ENCODE assay signal across 19 cellular contexts in the genomic region with DNA sequence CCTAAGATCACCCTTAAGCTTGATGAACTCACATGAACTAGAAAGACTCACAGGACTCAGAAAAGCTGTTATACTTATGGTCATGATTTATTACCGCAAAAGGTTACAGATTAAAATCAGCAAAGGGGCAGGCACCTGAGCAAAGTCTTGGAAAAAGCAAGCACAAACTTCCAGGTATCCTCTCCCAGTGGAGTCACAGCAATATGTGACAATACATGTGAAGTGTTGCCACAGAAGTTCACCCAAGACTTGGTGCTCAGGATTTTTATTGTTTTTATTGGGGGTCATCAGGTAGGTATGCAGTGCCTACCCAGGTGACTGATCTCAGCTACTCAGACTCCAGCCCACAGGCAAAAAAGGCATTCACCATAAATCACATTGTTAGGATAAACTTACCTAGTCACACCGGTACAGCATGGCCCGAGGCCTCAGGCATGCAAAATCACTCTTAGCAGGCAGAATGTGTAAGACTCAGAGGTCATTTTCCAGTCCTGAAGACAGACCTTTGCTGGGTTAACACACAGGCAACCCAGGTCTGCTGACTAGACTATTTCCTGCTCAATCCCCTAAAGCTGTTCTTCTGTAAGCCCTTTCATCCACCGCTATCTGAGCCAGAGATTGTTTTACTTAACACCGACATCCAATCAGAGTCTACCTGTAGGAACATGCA. TPM values are rescaled to one million over a fixed set of nuclear protein-coding genes. Genes with fewer than 3 reads are reported as not detected.
A peak's percentile ranks its signal among the peaks of the same experiment; 100 is the strongest.
DNase-seq lines count a peak whose midpoint lies in the region; ATAC-seq and TF ChIP-seq lines count a peak whose summit lies in the region.
"Had no signal": no experiment of that assay in that cellular context is flagged by ENCODE, and none has a peak within 500 bp of the region (broad histone marks: within the 10 kb centered on the region; RNA-seq: fewer than 3 reads in every experiment).

No MANE protein-coding gene starts in this region.

- no peaks in the 10 kb centered on the region for H3K9me2 ChIP-seq in PC-3 (replicated peaks; ENCODE audit: low read length)

- H3K4me1 ChIP-seq in PC-3 (ENCODE audit: insufficient read depth, low read length) (peaks cover 37% of the 10 kb centered on the region), gastrocnemius medialis (no peaks in the 10 kb centered on the region)
- H3K4me1 ChIP-seq: left ventricle myocardium inferior, thyroid gland had no signal

- H3K27me3 ChIP-seq in PC-3 (ENCODE audit: low read length) = no peaks in the 10 kb centered on the region
- H3K27me3 ChIP-seq in gastrocnemius medialis = no peaks in the 10 kb centered on the region
- H3K27me3 ChIP-seq: thyroid gland had no signal

- peaks cover 12% of the 10 kb centered on the region for H3K9me3 Mint-ChIP-seq in mesothelial cell of epicardium
- H3K9me3 Mint-ChIP-seq: activated T-helper 17 cell treated with anti-CD3 and anti-CD28 coated beads, Interleukin-2, amount 50 U/mL, for 72 hours; T-helper 1 cell treated with Interleukin-12 subunit alpha and Interleukin-12 subunit beta and Interleukin-4 antibody, amounts not matched to agents 30 μg/mL and 1 μg/mL, for 36 hours had no signal

- peaks cover 6% of the 10 kb centered on the region for H3F3A ChIP-seq in PC-3 (ENCODE audit: low read length, unreplicated experiment)

- H3K27ac ChIP-seq in PC-3 (ENCODE audit: low read length) (peak overlapping the region; percentile 58), gastrocnemius medialis (no peak overlapping the region)
- H3K27ac ChIP-seq: GM23248, left ventricle myocardium inferior, thyroid gland, VCaP had no signal

- in situ Hi-C loops in gastrocnemius medialis (cut with MboI; ENCODE audit: low sequenced_read_pairs in 4 of 4) = no loop called here

- no peak overlapping the region for H3K4me3 Mint-ChIP-seq in mesothelial cell of epicardium
- H3K4me3 Mint-ChIP-seq: activated CD8-positive, alpha-beta T cell treated with anti-CD3 and anti-CD28 coated beads, Interleukin-2, amount 10 ng/mL, durations not matched to agents 7 days and 5 days; activated T-helper 17 cell treated with anti-CD3 and anti-CD28 coated beads, Interleukin-2, amount 50 U/mL, for 72 hours; T-helper 1 cell treated with Interleukin-12 subunit alpha and Interleukin-12 subunit beta and Interleukin-4 antibody, amounts not matched to agents 30 μg/mL and 1 μg/mL, for 36 hours had no signal

- H3K9ac ChIP-seq in PC-3 (ENCODE audit: low read length) = no peak overlapping the region
- H3K9ac ChIP-seq: GM23248 had no signal

- BruUV-seq in PC-3 (replicated peaks; lab: Mats Ljungman, UMichigan) = no TSS peak

- TF ChIP-seq CTCF in PC-3 (conservative IDR thresholded peaks at IDR 0.05; ENCODE audit: low read depth, low read length) (no peak), epithelial cell of proximal tubule (conservative IDR thresholded peaks at IDR 0.05; ENCODE audit: low read depth, low read length) (no peak), mesothelial cell of epicardium (IDR thresholded peaks at IDR 0.05; ENCODE audit: unreplicated experiment) (no peak), gastrocnemius medialis (IDR thresholded peaks at IDR 0.05 in 4 of 5, conservative IDR thresholded peaks at IDR 0.05 in 1 of 5) (no peak), GM10248 (IDR thresholded peaks at IDR 0.05; ENCODE audit: control extremely low read depth, extremely low read depth, low read depth, missing control alignments) (no peak)

- peaks cover 30% of the 10 kb centered on the region for H3K4me1 Mint-ChIP-seq in mesothelial cell of epicardium

- DNase-seq in ELR (ENCODE audit: low read depth) (peak; percentile 7), PC-3 (peak; percentile 96), epithelial cell of proximal tubule (ENCODE audit: low read depth) (peak; percentile 56), mesothelial cell of epicardium (ENCODE audit: low spot score in 2 of 2, unreplicated experiment in 2 of 2) (no peak), gastrocnemius medialis (no peak), NCI-H2029 (lab: John Stamatoyannopoulos, UW) (no peak), mucosa of gallbladder (ENCODE audit: low spot score) (no peak), GM10248 (ENCODE audit: extremely low spot score) (no peak)
- DNase-seq: activated CD8-positive, alpha-beta T cell treated with anti-CD3 and anti-CD28 coated beads, Interleukin-2, amount 10 ng/mL, durations not matched to agents 7 days and 5 days; GM23248; KG1; left ventricle myocardium inferior; NCI-H1105; posterior cingulate gyrus; SHP77 had no signal

- H2AFZ ChIP-seq in PC-3 (ENCODE audit: low read length) = no peak overlapping the region
- H2AFZ ChIP-seq: GM23248 had no signal

- peak overlapping the region; percentile 54 for H3K27ac Mint-ChIP-seq in mesothelial cell of epicardium
- H3K27ac Mint-ChIP-seq: activated CD8-positive, alpha-beta T cell treated with anti-CD3 and anti-CD28 coated beads, Interleukin-2, amount 10 ng/mL, durations not matched to agents 7 days and 5 days; activated T-helper 17 cell treated with anti-CD3 and anti-CD28 coated beads, Interleukin-2, amount 50 U/mL, for 72 hours; T-helper 1 cell treated with Interleukin-12 subunit alpha and Interleukin-12 subunit beta and Interleukin-4 antibody, amounts not matched to agents 30 μg/mL and 1 μg/mL, for 36 hours had no signal

- no peaks in the 10 kb centered on the region for H3K27me3 Mint-ChIP-seq in mesothelial cell of epicardium (ENCODE audit: low read depth)

- no peaks in the 10 kb centered on the region for H3K36me3 Mint-ChIP-seq in mesothelial cell of epicardium

- H3K36me3 ChIP-seq in PC-3 (ENCODE audit: low read depth, low read length) (no peaks in the 10 kb centered on the region), gastrocnemius medialis (no peaks in the 10 kb centered on the region)
- H3K36me3 ChIP-seq: left ventricle myocardium inferior, thyroid gland had no signal

- no peak overlapping the region for H3K4me3 ChIP-seq in PC-3 (ENCODE audit: low read length)
- no peak overlapping the region for H3K4me3 ChIP-seq in epithelial cell of proximal tubule (ENCODE audit: low read depth, low read length)
- no peak overlapping the region for H3K4me3 ChIP-seq in gastrocnemius medialis
- H3K4me3 ChIP-seq: GM23248, left ventricle myocardium inferior, thyroid gland had no signal

- peak overlapping the region; percentile 38 for H3K4me2 ChIP-seq in PC-3 (ENCODE audit: low read length)

- no peak for TF ChIP-seq POLR2A in gastrocnemius medialis (IDR thresholded peaks at IDR 0.05)

- CTCF ChIA-PET in PC-3 (lab: Charles Lee) (no interaction called here), GM10248 (lab: Yijun Ruan, JAX) (interaction anchor here (1.0 to 3.6 kb wide), 3 partner anchors 14 to 89 kb away, joined by 3 to 11 read pairs (median 3); no protein-coding TSS in a partner anchor)

- peak; percentile 59 for ATAC-seq in PC-3
- ATAC-seq in gastrocnemius medialis = no peak
- ATAC-seq: activated CD8-positive, alpha-beta T cell treated with anti-CD3 and anti-CD28 coated beads, Interleukin-2, amount 10 ng/mL, durations not matched to agents 7 days and 5 days; activated T-helper 17 cell treated with anti-CD3 and anti-CD28 coated beads, Interleukin-2, amount 50 U/mL, for 72 hours had no signal

- intact Hi-C loops in PC-3 (cut with micrococcal nuclease) (no loop called here), gastrocnemius medialis (cut with DNase I; ENCODE audit: low total_unique reads) (no loop called here)

- no peaks in the 10 kb centered on the region for H4K20me1 ChIP-seq in PC-3 (ENCODE audit: low read length)

- H3K79me2 ChIP-seq in PC-3 (ENCODE audit: low read length) = no peaks in the 10 kb centered on the region

- H3K9me3 ChIP-seq in PC-3 (ENCODE audit: low read length) = no peaks in the 10 kb centered on the region
- no peaks in the 10 kb centered on the region for H3K9me3 ChIP-seq in gastrocnemius medialis
- H3K9me3 ChIP-seq: left ventricle myocardium inferior, thyroid gland had no signal

- POLR2A ChIA-PET in PC-3 (lab: Charles Lee; ENCODE audit: unreplicated experiment) = no interaction called here
- POLR2A ChIA-PET in GM10248 (lab: Yijun Ruan, JAX) = no interaction called here

RNA-seq across cellular contexts. Expression of gene SSX2IP, which starts 55.6 kb away (rescaled TPM):
- total RNA-seq in PC-3 (2014; rRNA removed) = 22.8 and 28.0 TPM in 2 replicates
- 12.5 and 13.2 TPM in 2 replicates for total RNA-seq in epithelial cell of proximal tubule
- 18.2 to 21.3 TPM (median 20.5 TPM) in 3 replicates for total RNA-seq in mesothelial cell of epicardium
- 1 to 10 TPM; 3.5 to 7.0 (median 4.7) TPM for total RNA-seq in gastrocnemius medialis
- 22.3 TPM for total RNA-seq in mucosa of gallbladder

Comparison
In these comparisons a context has a peak if more than half of its experiments do, and no peak if none do; other contexts are left out.
1. DNase-seq: peak in ELR (single experiment), PC-3 (single experiment) and epithelial cell of proximal tubule (single experiment); none in mesothelial cell of epicardium (0 of 2), gastrocnemius medialis (0 of 2), NCI-H2029 (single experiment), mucosa of gallbladder (single experiment) and GM10248 (single experiment).